In the genomic region with DNA sequence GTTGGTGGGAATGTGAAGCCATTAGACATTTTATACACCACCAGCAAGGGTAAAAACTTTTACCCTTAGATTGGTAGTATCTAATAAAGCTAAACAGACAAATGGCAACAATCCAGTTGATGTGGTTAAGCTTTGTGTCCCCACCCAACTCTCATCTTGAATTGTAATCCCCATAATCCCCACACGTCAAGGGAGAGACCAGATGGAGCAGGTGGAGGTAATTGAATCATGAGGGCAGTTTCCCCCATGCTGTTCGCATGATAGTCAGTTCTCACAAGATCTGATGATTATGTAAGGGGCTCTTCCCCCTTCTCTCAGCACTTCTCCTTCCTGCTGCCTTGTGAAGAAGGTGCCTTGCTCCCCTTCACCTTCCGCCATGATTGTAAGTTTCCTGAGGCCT, we compare ENCODE assay signal across 27 cellular contexts.
DNase-seq lines count a peak whose midpoint lies in the region; ATAC-seq and TF ChIP-seq lines count a peak whose summit lies in the region.
"Had no signal": no experiment of that assay in that cellular context is flagged by ENCODE, and none has a peak within 500 bp of the region (broad histone marks: within the 10 kb centered on the region; RNA-seq: fewer than 3 reads in every experiment).

No MANE protein-coding gene starts in this region.

- H3K27me3 Mint-ChIP-seq in stimulated activated memory B cell treated with anti-CD40 and anti-IgM and Interleukin-4, amounts not matched to agents 10 μg/mL and 1 μg/mL and 100 μg/mL, for 72 hours: no peaks in the 10 kb centered on the region
- H3K27me3 Mint-ChIP-seq: CD4-positive, CD25-positive, alpha-beta regulatory T cell had no signal

- in situ Hi-C loops in brain microvascular endothelial cell (cut with HindIII; ENCODE audit: low pct_ligation_motif_present, low sequenced_read_pairs): no loop called here

- H3K4me3 ChIP-seq in brain microvascular endothelial cell (ENCODE audit: low read depth, low read length): no peak overlapping the region
- H3K4me3 ChIP-seq: GM23248, SK-N-MC had no signal

- no peak overlapping the region for H3K4me3 Mint-ChIP-seq in stimulated activated memory B cell treated with anti-CD40 and anti-IgM and Interleukin-4, amounts not matched to agents 10 μg/mL and 1 μg/mL and 100 μg/mL, for 72 hours
- H3K4me3 Mint-ChIP-seq: CD4-positive, CD25-positive, alpha-beta regulatory T cell had no signal

- ATAC-seq in stimulated activated memory B cell treated with anti-CD40 and anti-IgM and Interleukin-4, amounts not matched to agents 10 μg/mL and 1 μg/mL and 100 μg/mL, for 72 hours: no peak
- no peak for ATAC-seq in GM18861 (IDR thresholded peaks at IDR 0.05; ENCODE audit: unreplicated experiment)
- ATAC-seq: HepG2, Panc1 had no signal

- H3K9me3 Mint-ChIP-seq in stimulated activated memory B cell treated with anti-CD40 and anti-IgM and Interleukin-4, amounts not matched to agents 10 μg/mL and 1 μg/mL and 100 μg/mL, for 72 hours: peaks cover 3% of the 10 kb centered on the region

- H3K27me3 ChIP-seq in brain microvascular endothelial cell (replicated peaks): no peaks in the 10 kb centered on the region

- no peak for TF ChIP-seq CTCF in brain microvascular endothelial cell (IDR thresholded peaks at IDR 0.05; ENCODE audit: low read depth, low read length, missing control alignments)

- no peaks in the 10 kb centered on the region for H3K4me1 Mint-ChIP-seq in stimulated activated memory B cell treated with anti-CD40 and anti-IgM and Interleukin-4, amounts not matched to agents 10 μg/mL and 1 μg/mL and 100 μg/mL, for 72 hours
- H3K4me1 Mint-ChIP-seq: CD4-positive, CD25-positive, alpha-beta regulatory T cell had no signal

- no peak overlapping the region for H3K27ac ChIP-seq in brain microvascular endothelial cell
- H3K27ac ChIP-seq: GM23248, RWPE1, SK-N-MC had no signal

- no peaks in the 10 kb centered on the region for H3K36me3 Mint-ChIP-seq in stimulated activated memory B cell treated with anti-CD40 and anti-IgM and Interleukin-4, amounts not matched to agents 10 μg/mL and 1 μg/mL and 100 μg/mL, for 72 hours
- H3K36me3 Mint-ChIP-seq: CD4-positive, CD25-positive, alpha-beta regulatory T cell had no signal

- no peak overlapping the region for H3K27ac Mint-ChIP-seq in stimulated activated memory B cell treated with anti-CD40 and anti-IgM and Interleukin-4, amounts not matched to agents 10 μg/mL and 1 μg/mL and 100 μg/mL, for 72 hours
- H3K27ac Mint-ChIP-seq: CD4-positive, CD25-positive, alpha-beta regulatory T cell had no signal

- peak; percentile 2 for DNase-seq in NCI-H2171 treated with DMSO at 0.1 percent for 48 hours (lab: John Stamatoyannopoulos, UW)
- no peak for DNase-seq in NCI-H2171 (lab: John Stamatoyannopoulos, UW)
- DNase-seq in NCI-H524 treated with DMSO at 0.1 percent for 48 hours (lab: John Stamatoyannopoulos, UW): peak; percentile 48
- DNase-seq in SK-N-DZ (ENCODE audit: low spot score): peak; percentile 6
- no peak for DNase-seq in brain microvascular endothelial cell
- DNase-seq: 8988T; ACHN; CD4-positive, CD25-positive, alpha-beta regulatory T cell; DMS79; EL; GDM1; GM23248; H7; Karpas-422; NCI-H1048; NCI-H1417; NCI-H1694; NCI-H2029 treated with DMSO at 0.1 percent for 48 hours; NCI-H226; NCI-H510A treated with DMSO at 0.1 percent for 48 hours; SHP77 had no signal

- no peaks in the 10 kb centered on the region for H3K36me3 ChIP-seq in brain microvascular endothelial cell (replicated peaks)

Comparison
In these comparisons a context has a peak if more than half of its experiments do, and no peak if none do; other contexts are left out.
1. DNase-seq: peak in NCI-H2171 treated with DMSO at 0.1 percent for 48 hours (single experiment), NCI-H524 treated with DMSO at 0.1 percent for 48 hours (single experiment) and SK-N-DZ (single experiment); none in NCI-H2171 (single experiment) and brain microvascular endothelial cell (single experiment).